In the genomic region with DNA sequence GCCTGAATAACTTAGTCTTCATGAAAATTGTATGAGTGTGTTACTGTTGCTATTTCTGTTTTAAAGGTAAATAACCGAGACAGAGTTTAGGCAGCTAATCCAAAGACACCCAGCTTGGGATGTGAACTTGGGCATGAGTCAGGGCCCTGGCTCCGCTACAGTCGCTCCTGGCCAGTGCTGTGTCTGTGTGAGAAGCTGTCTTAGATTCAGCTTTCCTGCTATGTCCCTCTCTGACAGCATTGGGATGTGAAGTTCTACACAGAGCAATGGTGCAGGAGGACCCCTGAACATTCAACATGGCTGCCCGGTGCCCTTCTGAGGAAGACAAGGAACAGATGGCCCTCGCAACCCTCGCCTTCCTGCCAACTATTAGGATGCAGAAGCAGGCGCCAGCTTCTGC, we compare ENCODE assay signal across 21 cellular contexts.
"Had no signal": no experiment of that assay in that cellular context is flagged by ENCODE, and none has a peak within 500 bp of the region (broad histone marks: within the 10 kb centered on the region; RNA-seq: fewer than 3 reads in every experiment).

No MANE protein-coding gene starts in this region.

- H3K4me3 ChIP-seq: body of pancreas, cardiac muscle cell, esophagus squamous epithelium, heart left ventricle, ovary, prostate gland, tibial nerve had no signal

- H3K27ac ChIP-seq: body of pancreas, cardiac muscle cell, ovary, prostate gland, tibial nerve had no signal

- H3K27me3 ChIP-seq: body of pancreas, cardiac muscle cell, esophagus squamous epithelium, heart left ventricle, ovary, tibial nerve had no signal

- H3K4me1 ChIP-seq: prostate gland had no signal

- H3K36me3 ChIP-seq: cardiac muscle cell, esophagus squamous epithelium, heart left ventricle, ovary, prostate gland, tibial nerve had no signal

- H3K9me3 ChIP-seq: body of pancreas, esophagus squamous epithelium, heart left ventricle, ovary, prostate gland, tibial nerve had no signal

- DNase-seq: activated CD4-positive, alpha-beta memory T cell treated with anti-CD3 and anti-CD28 coated beads for 36 hours; activated CD4-positive, alpha-beta T cell treated with anti-CD3 and anti-CD28 coated beads for 48 hours; activated CD4-positive, CD25-positive, alpha-beta regulatory T cell; activated effector memory CD4-positive, alpha-beta T cell treated with anti-CD3 and anti-CD28 coated beads, Interleukin-2, amount 50 U/mL, for 16 hours; activated naive CD4-positive, alpha-beta T cell treated with anti-CD3 and anti-CD28 coated beads, Interleukin-2, amount 10 ng/mL, durations not matched to agents 7 days and 5 days; activated T-cell treated with anti-CD3 and anti-CD28 coated beads, Interleukin-2, amount 50 U/mL, for 72 hours; amygdala; body of pancreas; dermis blood vessel endothelial cell; effector memory CD4-positive, alpha-beta T cell; esophagus squamous epithelium; heart left ventricle; left colon; ovary; stimulated activated CD4-positive, alpha-beta T cell treated with anti-CD3 and anti-CD28 coated beads, Interleukin-4, amount 100 ng/mL, for 4 hours; substantia nigra; T1000 had no signal

- ATAC-seq: activated T-cell treated with anti-CD3 and anti-CD28 coated beads, Interleukin-2, amount 50 U/mL, for 72 hours; body of pancreas; heart left ventricle; left colon; natural killer cell treated with Interleukin-12 subunit alpha and Interleukin-12 subunit beta and Interleukin-15 and Interleukin-18, amount 100 ng/mL, for 72 hours had no signal
